10 cellular contexts compared by ENCODE assay signal in genomic region chr17:41237949-41238437, GRCh38. TPM values are rescaled to one million over a fixed set of nuclear protein-coding genes. Genes with fewer than 3 reads are reported as not detected.
"Had no signal": no experiment of that assay in that cellular context is flagged by ENCODE, and none has a peak within 500 bp of the region (broad histone marks: within the 10 kb centered on the region; RNA-seq: fewer than 3 reads in every experiment).

TSS of gene KRTAP9-8 (plus strand) at chr17:41237999. CDS start at chr17:41238052, 53 bp downstream.

RNA-seq across cellular contexts. Expression of gene KRTAP9-8, which starts in this region (rescaled TPM):
- total RNA-seq: HepG2; HT1080; IMR-90; K562; MCF 10A; OCI-LY7; PC-3; Right ventricle myocardium inferior; SJSA1; T-helper 1 cell treated with Interleukin-12 subunit alpha and Interleukin-12 subunit beta and Interleukin-4 antibody, amounts not matched to agents 30 ng/mL and 1 ng/mL, for 36 hours had no signal
- polyA plus RNA-seq: HepG2, IMR-90, K562 had no signal
